In the genomic region with DNA sequence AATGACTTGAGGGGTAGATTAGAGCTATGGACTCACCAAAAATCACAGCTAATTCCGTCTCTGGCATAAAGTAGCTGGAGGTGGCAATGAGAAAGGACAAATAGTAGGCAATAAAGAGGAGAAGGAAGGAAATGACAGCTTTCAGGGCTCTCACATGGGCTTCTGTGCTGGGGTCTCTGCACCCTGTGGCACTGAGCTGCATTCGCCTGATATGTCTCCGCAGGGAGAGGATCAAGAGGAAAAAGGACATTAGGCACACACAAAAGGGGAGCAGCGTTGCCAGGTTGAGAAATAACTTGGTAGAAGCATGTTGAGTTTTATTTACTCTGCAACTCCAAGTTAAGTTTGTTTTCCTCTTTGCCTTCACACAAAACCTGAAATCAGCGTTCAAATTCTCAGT, we compare ENCODE assay signal across 1 cellular context.
TF ChIP-seq lines count a peak whose summit lies in the region.

No MANE protein-coding gene starts in this region.

TF ChIP-seq in WTC11, 78 proteins besides CTCF, POLR2A, EP300 and RAD21:
- TF ChIP-seq CREM (CRISPR knock-in tag; IDR thresholded peaks at IDR 0.05) (no peak), HMGA2 (CRISPR knock-in tag; IDR thresholded peaks at IDR 0.05) (no peak), ZNF121 (CRISPR knock-in tag; IDR thresholded peaks at IDR 0.05) (no peak), NR2C2 (CRISPR knock-in tag; IDR thresholded peaks at IDR 0.05) (no peak), JAZF1 (CRISPR knock-in tag; IDR thresholded peaks at IDR 0.05) (no peak), RELA (CRISPR knock-in tag; IDR thresholded peaks at IDR 0.05; ENCODE audit: borderline replicate concordance) (no peak), GABPB1 (CRISPR knock-in tag; IDR thresholded peaks at IDR 0.05) (no peak)
- TF ChIP-seq, protein P1, sequence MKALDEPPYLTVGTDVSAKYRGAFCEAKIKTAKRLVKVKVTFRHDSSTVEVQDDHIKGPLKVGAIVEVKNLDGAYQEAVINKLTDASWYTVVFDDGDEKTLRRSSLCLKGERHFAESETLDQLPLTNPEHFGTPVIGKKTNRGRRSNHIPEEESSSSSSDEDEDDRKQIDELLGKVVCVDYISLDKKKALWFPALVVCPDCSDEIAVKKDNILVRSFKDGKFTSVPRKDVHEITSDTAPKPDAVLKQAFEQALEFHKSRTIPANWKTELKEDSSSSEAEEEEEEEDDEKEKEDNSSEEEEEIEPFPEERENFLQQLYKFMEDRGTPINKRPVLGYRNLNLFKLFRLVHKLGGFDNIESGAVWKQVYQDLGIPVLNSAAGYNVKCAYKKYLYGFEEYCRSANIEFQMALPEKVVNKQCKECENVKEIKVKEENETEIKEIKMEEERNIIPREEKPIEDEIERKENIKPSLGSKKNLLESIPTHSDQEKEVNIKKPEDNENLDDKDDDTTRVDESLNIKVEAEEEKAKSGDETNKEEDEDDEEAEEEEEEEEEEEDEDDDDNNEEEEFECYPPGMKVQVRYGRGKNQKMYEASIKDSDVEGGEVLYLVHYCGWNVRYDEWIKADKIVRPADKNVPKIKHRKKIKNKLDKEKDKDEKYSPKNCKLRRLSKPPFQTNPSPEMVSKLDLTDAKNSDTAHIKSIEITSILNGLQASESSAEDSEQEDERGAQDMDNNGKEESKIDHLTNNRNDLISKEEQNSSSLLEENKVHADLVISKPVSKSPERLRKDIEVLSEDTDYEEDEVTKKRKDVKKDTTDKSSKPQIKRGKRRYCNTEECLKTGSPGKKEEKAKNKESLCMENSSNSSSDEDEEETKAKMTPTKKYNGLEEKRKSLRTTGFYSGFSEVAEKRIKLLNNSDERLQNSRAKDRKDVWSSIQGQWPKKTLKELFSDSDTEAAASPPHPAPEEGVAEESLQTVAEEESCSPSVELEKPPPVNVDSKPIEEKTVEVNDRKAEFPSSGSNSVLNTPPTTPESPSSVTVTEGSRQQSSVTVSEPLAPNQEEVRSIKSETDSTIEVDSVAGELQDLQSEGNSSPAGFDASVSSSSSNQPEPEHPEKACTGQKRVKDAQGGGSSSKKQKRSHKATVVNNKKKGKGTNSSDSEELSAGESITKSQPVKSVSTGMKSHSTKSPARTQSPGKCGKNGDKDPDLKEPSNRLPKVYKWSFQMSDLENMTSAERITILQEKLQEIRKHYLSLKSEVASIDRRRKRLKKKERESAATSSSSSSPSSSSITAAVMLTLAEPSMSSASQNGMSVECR (CRISPR knock-in tag; IDR thresholded peaks at IDR 0.05; ENCODE audit: borderline replicate concordance), result no peak
- TF ChIP-seq, protein P2, sequence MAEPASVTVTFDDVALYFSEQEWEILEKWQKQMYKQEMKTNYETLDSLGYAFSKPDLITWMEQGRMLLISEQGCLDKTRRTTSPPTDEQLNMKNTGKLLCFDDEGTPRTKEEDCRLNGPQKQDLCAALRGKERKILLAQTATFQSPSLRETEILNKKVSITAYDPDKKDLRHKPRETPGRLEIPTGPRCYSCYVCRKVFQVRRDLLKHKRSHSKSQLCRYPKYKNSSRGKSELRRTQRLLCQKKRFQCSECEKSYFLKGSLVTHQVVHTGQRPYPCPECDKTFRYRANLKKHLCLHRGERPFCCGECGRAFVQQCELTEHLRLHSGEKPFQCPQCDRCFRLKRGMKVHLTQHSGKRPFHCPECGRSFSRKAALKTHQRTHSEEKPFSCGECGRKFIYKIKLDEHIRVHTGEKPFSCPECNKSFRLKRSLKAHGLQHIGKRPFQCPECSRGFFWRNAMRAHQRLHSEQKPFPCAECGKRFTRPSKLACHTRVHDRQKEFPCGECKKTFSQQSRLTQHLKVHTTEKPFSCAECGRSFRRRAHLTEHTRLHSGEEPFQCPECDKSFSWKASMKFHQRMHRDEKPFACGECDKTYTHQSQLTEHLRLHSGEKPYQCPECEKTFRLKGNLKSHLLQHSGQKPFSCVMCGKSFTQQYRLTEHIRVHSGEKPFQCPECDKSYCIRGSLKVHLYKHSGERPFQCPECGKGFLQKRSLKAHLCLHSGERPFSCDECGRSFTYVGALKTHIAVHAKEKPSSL (CRISPR knock-in tag; conservative IDR thresholded peaks at IDR 0.05), result no peak
- TF ChIP-seq, protein P3, sequence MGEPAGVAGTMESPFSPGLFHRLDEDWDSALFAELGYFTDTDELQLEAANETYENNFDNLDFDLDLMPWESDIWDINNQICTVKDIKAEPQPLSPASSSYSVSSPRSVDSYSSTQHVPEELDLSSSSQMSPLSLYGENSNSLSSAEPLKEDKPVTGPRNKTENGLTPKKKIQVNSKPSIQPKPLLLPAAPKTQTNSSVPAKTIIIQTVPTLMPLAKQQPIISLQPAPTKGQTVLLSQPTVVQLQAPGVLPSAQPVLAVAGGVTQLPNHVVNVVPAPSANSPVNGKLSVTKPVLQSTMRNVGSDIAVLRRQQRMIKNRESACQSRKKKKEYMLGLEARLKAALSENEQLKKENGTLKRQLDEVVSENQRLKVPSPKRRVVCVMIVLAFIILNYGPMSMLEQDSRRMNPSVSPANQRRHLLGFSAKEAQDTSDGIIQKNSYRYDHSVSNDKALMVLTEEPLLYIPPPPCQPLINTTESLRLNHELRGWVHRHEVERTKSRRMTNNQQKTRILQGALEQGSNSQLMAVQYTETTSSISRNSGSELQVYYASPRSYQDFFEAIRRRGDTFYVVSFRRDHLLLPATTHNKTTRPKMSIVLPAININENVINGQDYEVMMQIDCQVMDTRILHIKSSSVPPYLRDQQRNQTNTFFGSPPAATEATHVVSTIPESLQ (CRISPR knock-in tag; IDR thresholded peaks at IDR 0.05), result no peak
- TF ChIP-seq, protein P4, sequence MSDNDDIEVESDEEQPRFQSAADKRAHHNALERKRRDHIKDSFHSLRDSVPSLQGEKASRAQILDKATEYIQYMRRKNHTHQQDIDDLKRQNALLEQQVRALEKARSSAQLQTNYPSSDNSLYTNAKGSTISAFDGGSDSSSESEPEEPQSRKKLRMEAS (CRISPR knock-in tag; IDR thresholded peaks at IDR 0.05), result no peak
- TF ChIP-seq, protein P5, sequence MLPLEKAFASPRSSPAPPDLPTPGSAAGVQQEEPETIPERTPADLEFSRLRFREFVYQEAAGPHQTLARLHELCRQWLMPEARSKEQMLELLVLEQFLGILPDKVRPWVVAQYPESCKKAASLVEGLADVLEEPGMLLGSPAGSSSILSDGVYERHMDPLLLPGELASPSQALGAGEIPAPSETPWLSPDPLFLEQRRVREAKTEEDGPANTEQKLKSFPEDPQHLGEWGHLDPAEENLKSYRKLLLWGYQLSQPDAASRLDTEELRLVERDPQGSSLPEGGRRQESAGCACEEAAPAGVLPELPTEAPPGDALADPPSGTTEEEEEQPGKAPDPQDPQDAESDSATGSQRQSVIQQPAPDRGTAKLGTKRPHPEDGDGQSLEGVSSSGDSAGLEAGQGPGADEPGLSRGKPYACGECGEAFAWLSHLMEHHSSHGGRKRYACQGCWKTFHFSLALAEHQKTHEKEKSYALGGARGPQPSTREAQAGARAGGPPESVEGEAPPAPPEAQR (CRISPR knock-in tag; IDR thresholded peaks at IDR 0.05), result no peak
- TF ChIP-seq, protein P6, sequence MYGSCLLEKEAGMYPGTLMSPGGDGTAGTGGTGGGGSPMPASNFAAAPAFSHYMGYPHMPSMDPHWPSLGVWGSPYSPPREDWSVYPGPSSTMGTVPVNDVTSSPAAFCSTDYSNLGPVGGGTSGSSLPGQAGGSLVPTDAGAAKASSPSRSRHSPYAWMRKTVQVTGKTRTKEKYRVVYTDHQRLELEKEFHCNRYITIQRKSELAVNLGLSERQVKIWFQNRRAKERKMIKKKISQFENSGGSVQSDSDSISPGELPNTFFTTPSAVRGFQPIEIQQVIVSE (CRISPR knock-in tag; IDR thresholded peaks at IDR 0.05; ENCODE audit: borderline replicate concordance), result no peak
- TF ChIP-seq, protein P7, sequence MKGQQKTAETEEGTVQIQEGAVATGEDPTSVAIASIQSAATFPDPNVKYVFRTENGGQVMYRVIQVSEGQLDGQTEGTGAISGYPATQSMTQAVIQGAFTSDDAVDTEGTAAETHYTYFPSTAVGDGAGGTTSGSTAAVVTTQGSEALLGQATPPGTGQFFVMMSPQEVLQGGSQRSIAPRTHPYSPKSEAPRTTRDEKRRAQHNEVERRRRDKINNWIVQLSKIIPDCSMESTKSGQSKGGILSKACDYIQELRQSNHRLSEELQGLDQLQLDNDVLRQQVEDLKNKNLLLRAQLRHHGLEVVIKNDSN (CRISPR knock-in tag; IDR thresholded peaks at IDR 0.05), result no peak
